Comparison of ENCODE assay signal across 1 cellular context in the genomic region with DNA sequence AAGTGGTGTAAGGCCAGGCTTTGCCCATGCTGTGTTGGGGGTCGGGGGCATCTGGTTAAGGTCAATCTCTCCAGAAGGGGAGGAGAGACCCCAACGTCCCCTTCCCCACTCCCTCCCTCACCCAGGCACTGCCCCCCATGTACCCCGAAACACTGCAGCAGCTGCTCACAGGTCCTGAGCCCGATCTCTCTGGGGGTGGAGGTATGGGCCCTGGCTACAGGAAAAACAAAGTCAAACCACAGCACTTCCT.
TF ChIP-seq lines count a peak whose summit lies in the region.

No MANE protein-coding gene starts in this region.

TF ChIP-seq in A549, 52 proteins besides CTCF, POLR2A, EP300 and RAD21 (continued from another document):
- TF ChIP-seq, protein P1, sequence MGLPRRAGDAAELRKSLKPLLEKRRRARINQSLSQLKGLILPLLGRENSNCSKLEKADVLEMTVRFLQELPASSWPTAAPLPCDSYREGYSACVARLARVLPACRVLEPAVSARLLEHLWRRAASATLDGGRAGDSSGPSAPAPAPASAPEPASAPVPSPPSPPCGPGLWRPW (IDR thresholded peaks at IDR 0.05): no peak
- TF ChIP-seq CHD2 (IDR thresholded peaks at IDR 0.05; ENCODE audit: low read length, partially characterized antibody): no peak
- TF ChIP-seq, protein P2, sequence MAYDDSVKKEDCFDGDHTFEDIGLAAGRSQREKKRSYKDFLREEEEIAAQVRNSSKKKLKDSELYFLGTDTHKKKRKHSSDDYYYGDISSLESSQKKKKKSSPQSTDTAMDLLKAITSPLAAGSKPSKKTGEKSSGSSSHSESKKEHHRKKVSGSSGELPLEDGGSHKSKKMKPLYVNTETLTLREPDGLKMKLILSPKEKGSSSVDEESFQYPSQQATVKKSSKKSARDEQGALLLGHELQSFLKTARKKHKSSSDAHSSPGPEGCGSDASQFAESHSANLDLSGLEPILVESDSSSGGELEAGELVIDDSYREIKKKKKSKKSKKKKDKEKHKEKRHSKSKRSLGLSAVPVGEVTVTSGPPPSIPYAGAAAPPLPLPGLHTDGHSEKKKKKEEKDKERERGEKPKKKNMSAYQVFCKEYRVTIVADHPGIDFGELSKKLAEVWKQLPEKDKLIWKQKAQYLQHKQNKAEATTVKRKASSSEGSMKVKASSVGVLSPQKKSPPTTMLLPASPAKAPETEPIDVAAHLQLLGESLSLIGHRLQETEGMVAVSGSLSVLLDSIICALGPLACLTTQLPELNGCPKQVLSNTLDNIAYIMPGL (CRISPR knock-in tag; IDR thresholded peaks at IDR 0.05; ENCODE audit: borderline replicate concordance): no peak
